35 cellular contexts compared by ENCODE assay signal in genomic region chr1:46236882-46237281, GRCh38. TPM values are rescaled to one million over a fixed set of nuclear protein-coding genes. Genes with fewer than 3 reads are reported as not detected.
"Had no signal": no experiment of that assay in that cellular context is flagged by ENCODE, and none has a peak within 500 bp of the region (broad histone marks: within the 10 kb centered on the region; RNA-seq: fewer than 3 reads in every experiment).

No MANE protein-coding gene starts in this region.

- H3K27me3 ChIP-seq: MG63 had no signal

- DNase-seq: Karpas-422, Kasumi-1, MG63, MM.1S, MV-4-11, NCI-H1048, NCI-H1092, NCI-H1092 treated with DMSO at 0.1 percent for 48 hours, NCI-H1105, NCI-H1105 treated with DMSO at 0.1 percent for 48 hours, NCI-H1417, NCI-H1417 treated with DMSO at 0.1 percent for 48 hours, NCI-H1436, NCI-H1436 treated with DMSO at 0.1 percent for 48 hours, NCI-H146, NCI-H1694, NCI-H1694 treated with DMSO at 0.1 percent for 48 hours, NCI-H187, NCI-H187 treated with DMSO at 0.1 percent for 48 hours, NCI-H1930, NCI-H2029, NCI-H2029 treated with DMSO at 0.1 percent for 48 hours, NCI-H2081, NCI-H2081 treated with DMSO at 0.1 percent for 48 hours, NCI-H2107, NCI-H2171, NCI-H2171 treated with DMSO at 0.1 percent for 48 hours, NCI-H2227 treated with DMSO at 0.1 percent for 48 hours, NCI-H226, NCI-H345, NCI-H446, NCI-H446 treated with DMSO at 0.1 percent for 48 hours, NCI-H510A, NCI-H510A treated with DMSO at 0.1 percent for 48 hours had no signal

- H3K36me3 ChIP-seq: MG63 had no signal

- H3K4me3 ChIP-seq: MG63 had no signal

RNA-seq across cellular contexts. Expression of gene LURAP1, which starts 33.7 kb away (rescaled TPM):
- total RNA-seq: NCI-H460 had no signal
